ENCODE assay signal across 9 cellular contexts in the genomic region with DNA sequence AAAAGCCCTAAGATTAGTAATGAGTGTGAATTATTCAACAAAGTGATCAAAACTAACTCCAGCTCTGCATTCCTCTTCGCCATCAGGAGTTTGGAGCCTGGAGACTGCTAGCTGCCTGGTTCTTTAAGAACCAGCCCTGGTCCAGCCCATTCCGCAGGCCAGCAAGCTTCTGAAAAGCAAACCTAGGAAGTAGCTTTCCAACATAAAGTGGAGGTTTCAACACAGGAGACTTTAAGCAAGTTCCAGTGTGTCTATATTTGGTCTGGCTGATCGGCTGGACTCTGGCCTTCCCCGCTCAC. TPM values are rescaled to one million over a fixed set of nuclear protein-coding genes. Genes with fewer than 3 reads are reported as not detected.
DNase-seq lines count a peak whose midpoint lies in the region; TF ChIP-seq lines count a peak whose summit lies in the region.
"Not testable (repeated sequence)": the region's sequence is repeated elsewhere in the genome, so short reads cannot be mapped to it uniquely, and the experiment has no call there.
"Had no signal": no experiment of that assay in that cellular context is flagged by ENCODE, and none has a peak within 500 bp of the region (broad histone marks: within the 10 kb centered on the region; RNA-seq: fewer than 3 reads in every experiment).

No MANE protein-coding gene starts in this region.

- POLR2A ChIA-PET in HEK293 (lab: Yijun Ruan, JAX): interaction anchor here (0.6 to 1.6 kb wide), 5 partner anchors 21 to 78 kb away, joined by 3 to 6 read pairs (median 3); a partner anchor contains a TSS

- H3K4me3 ChIP-seq in BE2C (ENCODE audit: low read depth, low read length) (peak overlapping the region; percentile 62), HEK293 (ENCODE audit: low read depth, low read length) (peak overlapping the region; percentile 46), SJCRH30 (peak overlapping the region; percentile 74), endocrine pancreas (ENCODE audit: control insufficient read depth, insufficient read depth, low read length) (peak overlapping the region; percentile 44), iPS-20b (ENCODE audit: low read length) (peak overlapping the region; percentile 66)
- H3K4me3 ChIP-seq in neural progenitor cell: not testable (repeated sequence)

- peak overlapping the region; percentile 73 for H3K27ac ChIP-seq in HEK293 (ENCODE audit: extremely low read depth, low read depth, low read length)
- H3K27ac ChIP-seq in SJCRH30: peak overlapping the region; percentile 83
- not testable (repeated sequence) for H3K27ac ChIP-seq in iPS-20b (ENCODE audit: low read length); neural progenitor cell
- H3K27ac ChIP-seq in substantia nigra (ENCODE audit: low read depth, low read length, poor library complexity, severe bottlenecking): peak overlapping the region; percentile 37

- H3K4me1 ChIP-seq in BE2C; HEK293 (ENCODE audit: control insufficient read depth, insufficient read depth, low read length); SJCRH30; endocrine pancreas (ENCODE audit: control insufficient read depth, insufficient read depth, low read length); iPS-20b (ENCODE audit: insufficient read depth, low read length); neural progenitor cell: not testable (repeated sequence)

- CTCF ChIA-PET in HEK293 (lab: Yijun Ruan, JAX): interaction anchor here (0.6 to 2.5 kb wide), 4 partner anchors 48 to 175 kb away, joined by 3 to 11 read pairs (median 3); no protein-coding TSS in a partner anchor

- not testable (repeated sequence) for H3F3A ChIP-seq in neural progenitor cell (ENCODE audit: low read depth)

- not testable (repeated sequence) for H3K9me3 ChIP-seq in BE2C; HEK293 (ENCODE audit: control insufficient read depth, insufficient read depth, low read depth, low read length); SJCRH30 (replicated peaks); endocrine pancreas (ENCODE audit: control insufficient read depth, low read length); iPS-20b (ENCODE audit: insufficient read depth, low read depth, low read length); neural progenitor cell (ENCODE audit: low read depth)

- H3K27ac Mint-ChIP-seq in activated naive CD8-positive, alpha-beta T cell: peak overlapping the region; percentile 93
- peak overlapping the region; percentile 27 for H3K27ac Mint-ChIP-seq in neural progenitor cell

- H3K36me3 ChIP-seq in BE2C; HEK293 (ENCODE audit: control insufficient read depth in 2 of 2, insufficient read depth in 1 of 2, low read length in 2 of 2); SJCRH30; endocrine pancreas (ENCODE audit: control insufficient read depth, insufficient read depth, low read length); iPS-20b (ENCODE audit: insufficient read depth, low read depth, low read length); neural progenitor cell: not testable (repeated sequence)

- DNase-seq in BE2C; SJCRH30; neural progenitor cell (ENCODE audit: low spot score); substantia nigra (lab: John Stamatoyannopoulos, UW): not testable (repeated sequence)

- H3K4me2 ChIP-seq in neural progenitor cell: peak overlapping the region; percentile 32

- H4K20me1 ChIP-seq in neural progenitor cell (ENCODE audit: low read depth): not testable (repeated sequence)

- not testable (repeated sequence) for H3K79me2 ChIP-seq in neural progenitor cell (ENCODE audit: low read depth)

- peak overlapping the region; percentile 50 for H2AFZ ChIP-seq in neural progenitor cell (replicated peaks)

- H3K27me3 ChIP-seq in BE2C; SJCRH30; endocrine pancreas (ENCODE audit: control insufficient read depth, insufficient read depth, low read length); neural progenitor cell: not testable (repeated sequence)
- H3K27me3 ChIP-seq in iPS-20b (ENCODE audit: insufficient read depth, low read length): peaks cover 19% of the 10 kb centered on the region; the same call in 1 of the 2 replicates

- peaks cover 10% of the 10 kb centered on the region for H3K36me3 Mint-ChIP-seq in activated naive CD8-positive, alpha-beta T cell
- not testable (repeated sequence) for H3K36me3 Mint-ChIP-seq in neural progenitor cell

- H3K9ac ChIP-seq in endocrine pancreas (ENCODE audit: control insufficient read depth, insufficient read depth, low read length): peak overlapping the region; percentile 50
- H3K9ac ChIP-seq in iPS-20b (ENCODE audit: low read depth, low read length): peak overlapping the region; percentile 71; the same call in 1 of the 2 replicates
- not testable (repeated sequence) for H3K9ac ChIP-seq in neural progenitor cell

- not testable (repeated sequence) for TF ChIP-seq CTCF in BE2C (IDR thresholded peaks at IDR 0.05; ENCODE audit: low read depth, low read length); HEK293 (tag by site-specific recombination; IDR thresholded peaks at IDR 0.05); neural progenitor cell (IDR thresholded peaks at IDR 0.05)

- not testable (repeated sequence) for H3K9me3 Mint-ChIP-seq in activated naive CD8-positive, alpha-beta T cell (ENCODE audit: low read depth); neural progenitor cell

- H3K27me3 Mint-ChIP-seq in activated naive CD8-positive, alpha-beta T cell: not testable (repeated sequence)
- peaks cover 12% of the 10 kb centered on the region for H3K27me3 Mint-ChIP-seq in neural progenitor cell (ENCODE audit: insufficient read depth, low read depth)

- peaks cover 45% of the 10 kb centered on the region for H3K4me1 Mint-ChIP-seq in activated naive CD8-positive, alpha-beta T cell (ENCODE audit: low read depth)
- H3K4me1 Mint-ChIP-seq in neural progenitor cell: peaks cover 30% of the 10 kb centered on the region

- peak overlapping the region; percentile 88 for H3K4me3 Mint-ChIP-seq in activated naive CD8-positive, alpha-beta T cell
- peak overlapping the region; percentile 81 for H3K4me3 Mint-ChIP-seq in neural progenitor cell

TF ChIP-seq in HEK293, 187 proteins besides CTCF, POLR2A, EP300 and RAD21:
- TF ChIP-seq, protein P1, sequence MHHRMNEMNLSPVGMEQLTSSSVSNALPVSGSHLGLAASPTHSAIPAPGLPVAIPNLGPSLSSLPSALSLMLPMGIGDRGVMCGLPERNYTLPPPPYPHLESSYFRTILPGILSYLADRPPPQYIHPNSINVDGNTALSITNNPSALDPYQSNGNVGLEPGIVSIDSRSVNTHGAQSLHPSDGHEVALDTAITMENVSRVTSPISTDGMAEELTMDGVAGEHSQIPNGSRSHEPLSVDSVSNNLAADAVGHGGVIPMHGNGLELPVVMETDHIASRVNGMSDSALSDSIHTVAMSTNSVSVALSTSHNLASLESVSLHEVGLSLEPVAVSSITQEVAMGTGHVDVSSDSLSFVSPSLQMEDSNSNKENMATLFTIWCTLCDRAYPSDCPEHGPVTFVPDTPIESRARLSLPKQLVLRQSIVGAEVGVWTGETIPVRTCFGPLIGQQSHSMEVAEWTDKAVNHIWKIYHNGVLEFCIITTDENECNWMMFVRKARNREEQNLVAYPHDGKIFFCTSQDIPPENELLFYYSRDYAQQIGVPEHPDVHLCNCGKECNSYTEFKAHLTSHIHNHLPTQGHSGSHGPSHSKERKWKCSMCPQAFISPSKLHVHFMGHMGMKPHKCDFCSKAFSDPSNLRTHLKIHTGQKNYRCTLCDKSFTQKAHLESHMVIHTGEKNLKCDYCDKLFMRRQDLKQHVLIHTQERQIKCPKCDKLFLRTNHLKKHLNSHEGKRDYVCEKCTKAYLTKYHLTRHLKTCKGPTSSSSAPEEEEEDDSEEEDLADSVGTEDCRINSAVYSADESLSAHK (tag by site-specific recombination; IDR thresholded peaks at IDR 0.05): 0 out of 2 replicates have a peak, but pooled peaks have one; percentile 13

RNA-seq across cellular contexts. Expression of a gene that starts 0.2 kb away (rescaled TPM):
- 86.8 TPM for polyA plus RNA-seq in BE2C (2012; ENCODE audit: insufficient read depth, insufficient read length, low read depth)
- 16.7 and 16.9 TPM in 2 replicates for total RNA-seq in SJCRH30 (2014; rRNA removed; shearing (Covaris generic))
- 1.1 and 2.4 TPM in 2 replicates for total RNA-seq in neural progenitor cell (ENCODE audit: low replicate concordance)

RNA-seq across cellular contexts. Expression of a gene that starts 10.1 kb away (rescaled TPM):
- 0.63 TPM for polyA plus RNA-seq in BE2C (2012; ENCODE audit: insufficient read depth, insufficient read length, low read depth)
- total RNA-seq in SJCRH30 (2014; rRNA removed; shearing (Covaris generic)): not detected in 2 replicates
- 0.06 TPM in 1 of 2 replicates, not detected in the other for total RNA-seq in neural progenitor cell (ENCODE audit: low replicate concordance)
- total RNA-seq: dermis microvascular lymphatic vessel endothelial cell had no signal

RNA-seq across cellular contexts. Expression of a gene that starts 22.8 kb away (rescaled TPM):
- polyA plus RNA-seq in BE2C (2012; ENCODE audit: insufficient read depth, insufficient read length, low read depth): 0.37 TPM
- total RNA-seq in SJCRH30 (2014; rRNA removed; shearing (Covaris generic)): 0.08 TPM in 1 of 2 replicates, not detected in the other
- total RNA-seq in neural progenitor cell (ENCODE audit: low replicate concordance): 0.65 TPM in 1 of 2 replicates, not detected in the other

RNA-seq across cellular contexts. Expression of a gene that starts 31.9 kb away (rescaled TPM):
- polyA plus RNA-seq in BE2C (2012; ENCODE audit: insufficient read depth, insufficient read length, low read depth): 15.2 TPM
- total RNA-seq in SJCRH30 (2014; rRNA removed; shearing (Covaris generic)): 0.87 and 1.5 TPM in 2 replicates
- 0.31 and 0.94 TPM in 2 replicates for total RNA-seq in neural progenitor cell (ENCODE audit: low replicate concordance)

RNA-seq across cellular contexts. Expression of a gene that starts 43.5 kb away (rescaled TPM):
- polyA plus RNA-seq in BE2C (2012; ENCODE audit: insufficient read depth, insufficient read length, low read depth): not detected
- total RNA-seq in SJCRH30 (2014; rRNA removed; shearing (Covaris generic)): not detected in 2 replicates
- total RNA-seq in neural progenitor cell (ENCODE audit: low replicate concordance): not detected in 2 replicates
- total RNA-seq: dermis microvascular lymphatic vessel endothelial cell had no signal
